ENCODE assay signal across 13 cellular contexts in genomic region chr15:36818260-36818659, GRCh38.
DNase-seq lines count a peak whose midpoint lies in the region; TF ChIP-seq lines count a peak whose summit lies in the region.
"Had no signal": no experiment of that assay in that cellular context is flagged by ENCODE, and none has a peak within 500 bp of the region (broad histone marks: within the 10 kb centered on the region; RNA-seq: fewer than 3 reads in every experiment).

No MANE protein-coding gene starts in this region.

- no peak overlapping the region for H2AK5ac ChIP-seq in trophoblast cell (ENCODE audit: low read length)

- no peak overlapping the region for H3K18ac ChIP-seq in trophoblast cell (ENCODE audit: low read length)

- H3K9me3 ChIP-seq in trophoblast cell (ENCODE audit: insufficient read depth, low read depth, low read length): peaks cover 2% of the 10 kb centered on the region
- H3K9me3 ChIP-seq: A549, Caco-2 had no signal

- H3K27ac Mint-ChIP-seq in activated naive CD4-positive, alpha-beta T cell treated with anti-CD3 and anti-CD28 coated beads for 36 hours: no peak overlapping the region
- H3K27ac Mint-ChIP-seq: CD8-positive, alpha-beta memory T cell had no signal

- no peaks in the 10 kb centered on the region for H3K27me3 ChIP-seq in trophoblast cell (ENCODE audit: insufficient read depth, low read length)
- H3K27me3 ChIP-seq: BLaER1 had no signal

- H3K4me1 ChIP-seq in trophoblast cell (ENCODE audit: control insufficient read depth in 1 of 2, insufficient read depth in 2 of 2, low read length in 2 of 2): no peaks in the 10 kb centered on the region
- H3K4me1 ChIP-seq: BLaER1, Caco-2 had no signal

- no peak overlapping the region for H2BK120ac ChIP-seq in trophoblast cell (ENCODE audit: insufficient read depth, low read length, poor library complexity)

- WGBS in trophoblast cell (ENCODE audit: extremely low coverage, insufficient coverage, insufficient read length): no CpG with 5 or more reads among the region's 30 CpGs

- no peaks in the 10 kb centered on the region for H3K36me3 ChIP-seq in trophoblast cell (ENCODE audit: control insufficient read depth in 1 of 2, insufficient read depth in 2 of 2, low read length in 2 of 2)
- H3K36me3 ChIP-seq: BLaER1 had no signal

- DNase-seq in NCI-H510A treated with DMSO at 0.1 percent for 48 hours (lab: John Stamatoyannopoulos, UW) (peak; percentile 74), fibroblast of villous mesenchyme (ENCODE audit: low read depth) (peak; percentile 55), trophoblast cell (peak; percentile 47 to 74), T-helper 1 cell (no peak), NCI-H1105 (lab: John Stamatoyannopoulos, UW) (no peak)
- DNase-seq in activated naive CD4-positive, alpha-beta T cell treated with anti-CD3 and anti-CD28 coated beads for 36 hours: no peak
- DNase-seq: Caco-2; CD8-positive, alpha-beta memory T cell; DND-41; GDM1; HCEC 1CT had no signal

- H3K9me3 Mint-ChIP-seq in activated naive CD4-positive, alpha-beta T cell treated with anti-CD3 and anti-CD28 coated beads for 36 hours: peaks cover 2% of the 10 kb centered on the region

- no peak for TF ChIP-seq CTCF in fibroblast of villous mesenchyme (IDR thresholded peaks at IDR 0.05; ENCODE audit: insufficient read depth, low read depth, low read length)

- no peak overlapping the region for H3K4me2 ChIP-seq in trophoblast cell (ENCODE audit: low read length)
- H3K4me2 ChIP-seq: A549, BLaER1 had no signal

- no peak overlapping the region for H3K9ac ChIP-seq in trophoblast cell (ENCODE audit: low read length)
- H3K9ac ChIP-seq: BLaER1 had no signal

- H3K4me3 ChIP-seq in fibroblast of villous mesenchyme (ENCODE audit: low read depth, low read length) (peak overlapping the region; percentile 70), trophoblast cell (ENCODE audit: low read depth, low read length) (no peak overlapping the region)
- H3K4me3 ChIP-seq: A549, BLaER1 had no signal

- no peak overlapping the region for H3K27ac ChIP-seq in trophoblast cell (ENCODE audit: low read depth, low read length)
- H3K27ac ChIP-seq: A549, BLaER1 had no signal

- no peak overlapping the region for H2BK12ac ChIP-seq in trophoblast cell (ENCODE audit: low read length)

- CTCF ChIA-PET in activated naive CD4-positive, alpha-beta T cell treated with anti-CD3 and anti-CD28 coated beads for 36 hours (lab: Charles Lee): no interaction called here

- H3K14ac ChIP-seq in trophoblast cell (ENCODE audit: low read length): no peak overlapping the region

- H3K23ac ChIP-seq in trophoblast cell (ENCODE audit: low read length): no peak overlapping the region

- no peaks in the 10 kb centered on the region for H3K79me2 ChIP-seq in trophoblast cell (ENCODE audit: control insufficient read depth, insufficient read depth, low read length, poor library complexity)

- H3K36me3 Mint-ChIP-seq in activated naive CD4-positive, alpha-beta T cell treated with anti-CD3 and anti-CD28 coated beads for 36 hours (ENCODE audit: low read depth): no peaks in the 10 kb centered on the region
- H3K36me3 Mint-ChIP-seq: CD8-positive, alpha-beta memory T cell had no signal

- H3K4me3 Mint-ChIP-seq in activated naive CD4-positive, alpha-beta T cell treated with anti-CD3 and anti-CD28 coated beads for 36 hours: no peak overlapping the region
- H3K4me3 Mint-ChIP-seq: CD8-positive, alpha-beta memory T cell had no signal

- no peak overlapping the region for H2BK5ac ChIP-seq in trophoblast cell (ENCODE audit: low read depth, low read length, poor library complexity)

- H2AFZ ChIP-seq in trophoblast cell (ENCODE audit: insufficient read depth, low read length, poor library complexity): no peak overlapping the region

- intact Hi-C loops in activated naive CD4-positive, alpha-beta T cell treated with anti-CD3 and anti-CD28 coated beads for 36 hours (cut with micrococcal nuclease): no loop called here

- H3K79me1 ChIP-seq in trophoblast cell (ENCODE audit: low read length): no peaks in the 10 kb centered on the region

- no peaks in the 10 kb centered on the region for H3K4me1 Mint-ChIP-seq in activated naive CD4-positive, alpha-beta T cell treated with anti-CD3 and anti-CD28 coated beads for 36 hours (ENCODE audit: low read depth)
- H3K4me1 Mint-ChIP-seq: CD8-positive, alpha-beta memory T cell had no signal

- H4K12ac ChIP-seq in trophoblast cell (ENCODE audit: low read depth, low read length): no peak overlapping the region

- no peak overlapping the region for H4K8ac ChIP-seq in trophoblast cell (ENCODE audit: low read depth, low read length)

- H3K27me3 Mint-ChIP-seq in activated naive CD4-positive, alpha-beta T cell treated with anti-CD3 and anti-CD28 coated beads for 36 hours (ENCODE audit: low read depth): peaks cover 3% of the 10 kb centered on the region

- no peak overlapping the region for H4K91ac ChIP-seq in trophoblast cell (ENCODE audit: low read depth, low read length)

- H3K4ac ChIP-seq in trophoblast cell (ENCODE audit: low read depth, low read length): no peak overlapping the region

Comparison
In these comparisons a context has a peak if more than half of its experiments do, and no peak if none do; other contexts are left out.
1. DNase-seq: peak in NCI-H510A treated with DMSO at 0.1 percent for 48 hours (single experiment), fibroblast of villous mesenchyme (single experiment) and trophoblast cell (2 of 2); none in T-helper 1 cell (0 of 5), activated naive CD4-positive, alpha-beta T cell treated with anti-CD3 and anti-CD28 coated beads for 36 hours (single experiment) and NCI-H1105 (single experiment).